Comparison of ENCODE assay signal across 1 cellular context in the genomic region with DNA sequence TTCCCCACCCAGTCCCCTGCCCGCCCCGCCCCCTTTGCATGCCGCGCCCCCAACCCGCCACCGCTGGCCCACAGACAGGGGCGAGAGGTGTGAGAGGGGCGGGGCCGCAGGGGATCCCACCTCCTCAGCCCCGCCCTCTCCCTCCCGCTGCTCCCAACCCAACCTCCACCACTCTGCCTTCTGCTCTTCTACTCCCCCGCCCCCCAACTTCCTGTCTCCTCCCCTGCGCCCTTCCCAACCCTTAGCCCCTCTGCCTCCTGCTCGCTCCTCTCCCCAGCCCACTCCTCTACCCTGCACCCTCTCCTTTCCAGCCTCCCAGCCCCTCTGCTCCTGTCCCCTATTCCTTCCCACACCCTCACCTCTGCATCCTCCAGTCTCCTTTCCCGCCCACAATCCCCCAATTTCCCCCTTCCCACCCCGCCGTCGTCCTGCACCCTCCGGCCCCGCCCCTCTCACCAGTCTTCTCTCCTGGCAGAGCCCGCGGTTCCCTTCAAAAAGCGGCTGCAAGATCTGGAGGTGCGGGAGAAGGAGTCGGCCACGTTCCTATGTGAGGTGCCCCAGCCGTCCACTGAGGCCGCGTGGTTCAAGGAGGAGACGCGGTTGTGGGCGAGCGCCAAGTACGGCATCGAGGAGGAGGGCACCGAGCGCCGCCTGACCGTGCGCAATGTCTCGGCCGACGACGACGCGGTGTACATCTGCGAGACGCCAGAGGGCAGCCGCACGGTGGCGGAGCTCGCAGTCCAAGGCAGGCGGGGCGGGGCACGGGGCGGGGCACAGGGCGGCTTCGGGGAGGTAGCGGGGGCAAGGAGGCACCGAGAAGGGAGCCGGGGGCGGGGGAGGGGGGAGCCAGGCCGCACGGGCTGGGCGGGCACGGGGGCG.
A peak's percentile ranks its signal among the peaks of the same experiment; 100 is the strongest.
TF ChIP-seq lines count a peak whose summit lies in the region.

No MANE protein-coding gene starts in this region.

TF ChIP-seq in IMR-90, 13 proteins besides CTCF, POLR2A, EP300 and RAD21:
- TF ChIP-seq CHD1 (IDR thresholded peaks at IDR 0.05; ENCODE audit: low read depth, low read length), result no peak
- no peak for TF ChIP-seq RCOR1 (IDR thresholded peaks at IDR 0.05; ENCODE audit: insufficient replicate concordance, low read length)
- peak; percentile 71 for TF ChIP-seq SMC3 (IDR thresholded peaks at IDR 0.05; ENCODE audit: low read depth, low read length)
- peak; percentile 73 for TF ChIP-seq MXI1 (IDR thresholded peaks at IDR 0.05; ENCODE audit: borderline replicate concordance, low read depth, low read length)
- no peak for TF ChIP-seq ELK1 (IDR thresholded peaks at IDR 0.05; ENCODE audit: borderline replicate concordance, low read depth, low read length)
- no peak for TF ChIP-seq FOS (IDR thresholded peaks at IDR 0.05; ENCODE audit: low read depth, low read length)
- TF ChIP-seq CEBPB (IDR thresholded peaks at IDR 0.05; ENCODE audit: low read depth, low read length), result 0 out of 2 replicates have a peak, but pooled peaks have one; percentile 7
- peak; percentile 87; the same call in 1 of the 2 replicates for TF ChIP-seq MAZ (IDR thresholded peaks at IDR 0.05; ENCODE audit: borderline replicate concordance, low read depth, low read length)
- TF ChIP-seq BHLHE40 (IDR thresholded peaks at IDR 0.05; ENCODE audit: low read depth, low read length), result peak; percentile 49; the same call in 1 of the 2 replicates
- TF ChIP-seq RFX5 (IDR thresholded peaks at IDR 0.05; ENCODE audit: low read depth, low read length), result no peak
- no peak for TF ChIP-seq MAFK (IDR thresholded peaks at IDR 0.05; ENCODE audit: low read depth, low read length)
- peak; percentile 40; the same call in 1 of the 2 replicates for TF ChIP-seq USF2 (IDR thresholded peaks at IDR 0.05; ENCODE audit: low read depth, low read length)
- TF ChIP-seq NFE2L2 (IDR thresholded peaks at IDR 0.05; ENCODE audit: low read depth, low read length), result no peak
